15 cellular contexts compared by ENCODE assay signal in genomic region chr5:43428034-43428712, GRCh38. TPM values are rescaled to one million over a fixed set of nuclear protein-coding genes. Genes with fewer than 3 reads are reported as not detected.
DNase-seq lines count a peak whose midpoint lies in the region; ATAC-seq, FAIRE-seq and TF ChIP-seq lines count a peak whose summit lies in the region.
"Had no signal": no experiment of that assay in that cellular context is flagged by ENCODE, and none has a peak within 500 bp of the region (broad histone marks: within the 10 kb centered on the region; RNA-seq: fewer than 3 reads in every experiment).

No MANE protein-coding gene starts in this region.

- H3K9me3 ChIP-seq in mesenchymal stem cell (ENCODE audit: control insufficient read depth, low read length) (no peaks in the 10 kb centered on the region), BE2C (no peaks in the 10 kb centered on the region), mucosa of descending colon (no peaks in the 10 kb centered on the region)

- no peaks in the 10 kb centered on the region for H3K27me3 Mint-ChIP-seq in activated CD4-positive, alpha-beta T cell treated with anti-CD3 and anti-CD28 coated beads, Interleukin-2, amount 10 ng/mL, durations not matched to agents 24 days and 14 days
- H3K27me3 Mint-ChIP-seq: activated naive CD4-positive, alpha-beta T cell treated with anti-CD3 and anti-CD28 coated beads, Interleukin-2, amount 50 U/mL, for 24 hours had no signal

- no peak overlapping the region for H4K8ac ChIP-seq in mesenchymal stem cell (ENCODE audit: low read length)

- H3K14ac ChIP-seq in mesenchymal stem cell (ENCODE audit: low read length in 2 of 2): no peak overlapping the region

- H3K4ac ChIP-seq in mesenchymal stem cell (ENCODE audit: low read depth in 1 of 2, low read length in 2 of 2): peak overlapping the region in 1 of 2 experiments; percentile 81

- DNase-seq in Daoy (ENCODE audit: low read depth) (peak; percentile 17), RCC 7860 (ENCODE audit: low spot score) (peak; percentile 72), epithelial cell of esophagus (ENCODE audit: low read depth) (peak; percentile 95), mesenchymal stem cell (peak; percentile 45), NCI-H446 (lab: John Stamatoyannopoulos, UW) (no peak), BE2C (no peak), mucosa of descending colon (no peak)
- no peak for DNase-seq in activated CD4-positive, alpha-beta T cell treated with anti-CD3 and anti-CD28 coated beads, Interleukin-2, amount 10 ng/mL, durations not matched to agents 24 days and 14 days
- DNase-seq: activated CD4-positive, CD25-positive, alpha-beta regulatory T cell; activated CD8-positive, alpha-beta memory T cell treated with anti-CD3 and anti-CD28 coated beads, Interleukin-2, amount 50 U/mL, for 48 hours; NCI-H1105 treated with DMSO at 0.1 percent for 48 hours; NCI-H2227 treated with DMSO at 0.1 percent for 48 hours; posterior cingulate gyrus had no signal

- no peak overlapping the region for H3K4me2 ChIP-seq in mesenchymal stem cell (ENCODE audit: low read length, poor library complexity, severe bottlenecking)

- H3K4me1 ChIP-seq in mesenchymal stem cell (ENCODE audit: control insufficient read depth, insufficient read depth, low read depth, low read length): peaks cover 11% of the 10 kb centered on the region
- no peaks in the 10 kb centered on the region for H3K4me1 ChIP-seq in BE2C
- peaks cover 17% of the 10 kb centered on the region for H3K4me1 ChIP-seq in mucosa of descending colon (ENCODE audit: low read depth)

- H2BK5ac ChIP-seq in mesenchymal stem cell (ENCODE audit: low read depth, low read length, poor library complexity, severe bottlenecking): no peak overlapping the region

- H3K36me3 Mint-ChIP-seq in activated CD4-positive, alpha-beta T cell treated with anti-CD3 and anti-CD28 coated beads, Interleukin-2, amount 10 ng/mL, durations not matched to agents 24 days and 14 days (ENCODE audit: low read depth): no peaks in the 10 kb centered on the region
- H3K36me3 Mint-ChIP-seq: activated naive CD4-positive, alpha-beta T cell treated with anti-CD3 and anti-CD28 coated beads, Interleukin-2, amount 50 U/mL, for 24 hours had no signal

- no peak overlapping the region for H3K18ac ChIP-seq in mesenchymal stem cell (ENCODE audit: low read depth in 1 of 2, low read length in 2 of 2)

- H3K79me1 ChIP-seq in mesenchymal stem cell (replicated peaks; ENCODE audit: low read length, poor library complexity, severe bottlenecking): no peaks in the 10 kb centered on the region

- peak overlapping the region; percentile 57 for H2AK5ac ChIP-seq in mesenchymal stem cell (ENCODE audit: low read length, severe bottlenecking)

- no peaks in the 10 kb centered on the region for H3K4me1 Mint-ChIP-seq in activated CD4-positive, alpha-beta T cell treated with anti-CD3 and anti-CD28 coated beads, Interleukin-2, amount 10 ng/mL, durations not matched to agents 24 days and 14 days
- H3K4me1 Mint-ChIP-seq: activated naive CD4-positive, alpha-beta T cell treated with anti-CD3 and anti-CD28 coated beads, Interleukin-2, amount 50 U/mL, for 24 hours had no signal

- no peak for ATAC-seq in mucosa of descending colon

- H3K9me3 Mint-ChIP-seq in activated CD4-positive, alpha-beta T cell treated with anti-CD3 and anti-CD28 coated beads, Interleukin-2, amount 10 ng/mL, durations not matched to agents 24 days and 14 days: peaks cover 3% of the 10 kb centered on the region
- H3K9me3 Mint-ChIP-seq: activated naive CD4-positive, alpha-beta T cell treated with anti-CD3 and anti-CD28 coated beads, Interleukin-2, amount 50 U/mL, for 24 hours had no signal

- H3K27ac Mint-ChIP-seq in activated CD4-positive, alpha-beta T cell treated with anti-CD3 and anti-CD28 coated beads, Interleukin-2, amount 10 ng/mL, durations not matched to agents 24 days and 14 days: no peak overlapping the region
- H3K27ac Mint-ChIP-seq: activated naive CD4-positive, alpha-beta T cell treated with anti-CD3 and anti-CD28 coated beads, Interleukin-2, amount 50 U/mL, for 24 hours had no signal

- H4K91ac ChIP-seq in mesenchymal stem cell (ENCODE audit: low read length): no peak overlapping the region

- FAIRE-seq in RCC 7860 (lab: Jason Lieb, UNC): peak; percentile 82
- FAIRE-seq: colon had no signal

- no peaks in the 10 kb centered on the region for H3K27me3 ChIP-seq in mesenchymal stem cell (ENCODE audit: control insufficient read depth in 1 of 2, insufficient read depth in 1 of 2, low read length in 2 of 2)
- H3K27me3 ChIP-seq in BE2C: no peaks in the 10 kb centered on the region

- H3K27ac ChIP-seq in mesenchymal stem cell (ENCODE audit: low read length, poor library complexity, severe bottlenecking): no peak overlapping the region

- intact Hi-C loops in mucosa of descending colon (cut with DNase I, micrococcal nuclease): no loop called here
- intact Hi-C loops in activated CD4-positive, alpha-beta T cell treated with anti-CD3 and anti-CD28 coated beads, Interleukin-2, amount 10 ng/mL, durations not matched to agents 24 days and 14 days (cut with micrococcal nuclease): no loop called here

- WGBS in mesenchymal stem cell: 83% methylated on average over 3 of the region's 4 CpGs

- H2AFZ ChIP-seq in mesenchymal stem cell (ENCODE audit: low read depth, low read length): no peak overlapping the region

- H3K23ac ChIP-seq in mesenchymal stem cell (ENCODE audit: low read length in 2 of 2): peak overlapping the region in 1 of 2 experiments; percentile 2

- H3K36me3 ChIP-seq in mesenchymal stem cell (ENCODE audit: control insufficient read depth in 1 of 2, insufficient read depth in 2 of 2, low read depth in 1 of 2, low read length in 2 of 2): no peaks in the 10 kb centered on the region
- no peaks in the 10 kb centered on the region for H3K36me3 ChIP-seq in BE2C
- no peaks in the 10 kb centered on the region for H3K36me3 ChIP-seq in mucosa of descending colon (ENCODE audit: low read depth)

- no peak overlapping the region for H3K9ac ChIP-seq in mesenchymal stem cell (ENCODE audit: low read length)

- H2BK12ac ChIP-seq in mesenchymal stem cell (ENCODE audit: low read length in 2 of 2): peak overlapping the region in 1 of 2 experiments; percentile 39

- no peak overlapping the region for H2BK120ac ChIP-seq in mesenchymal stem cell (ENCODE audit: low read depth, low read length)

- no peak overlapping the region for H2BK15ac ChIP-seq in mesenchymal stem cell (ENCODE audit: low read depth, poor library complexity, severe bottlenecking)

- TF ChIP-seq CTCF in epithelial cell of esophagus (IDR thresholded peaks at IDR 0.05; ENCODE audit: insufficient read depth, low read depth, low read length, missing control alignments) (no peak), BE2C (IDR thresholded peaks at IDR 0.05; ENCODE audit: low read depth, low read length) (no peak), mucosa of descending colon (IDR thresholded peaks at IDR 0.05) (no peak)

- no peak overlapping the region for H3K4me3 ChIP-seq in epithelial cell of esophagus (ENCODE audit: low read length)
- H3K4me3 ChIP-seq in mesenchymal stem cell (ENCODE audit: insufficient read depth in 1 of 2, low read depth in 1 of 2, low read length in 2 of 2): no peak overlapping the region
- no peak overlapping the region for H3K4me3 ChIP-seq in BE2C (ENCODE audit: low read depth, low read length)
- no peak overlapping the region for H3K4me3 ChIP-seq in mucosa of descending colon

- no peak overlapping the region for H3K4me3 Mint-ChIP-seq in activated CD4-positive, alpha-beta T cell treated with anti-CD3 and anti-CD28 coated beads, Interleukin-2, amount 10 ng/mL, durations not matched to agents 24 days and 14 days
- H3K4me3 Mint-ChIP-seq: activated naive CD4-positive, alpha-beta T cell treated with anti-CD3 and anti-CD28 coated beads, Interleukin-2, amount 50 U/mL, for 24 hours had no signal

RNA-seq across cellular contexts. Expression of gene CCL28, which starts 16.0 kb away (rescaled TPM):
- not detected in 2 replicates for total RNA-seq in Daoy (2014; rRNA removed; shearing (Covaris generic))
- not detected for polyA plus RNA-seq in mesenchymal stem cell (2013, experiment 1 of 2)
- not detected for polyA plus RNA-seq in mesenchymal stem cell (2013, experiment 2 of 2)
- polyA plus RNA-seq in BE2C (2012; ENCODE audit: insufficient read depth, insufficient read length, low read depth): not detected
- 100 to 1,000 TPM in 1 of 3 donors, 10 to 100 TPM in 2; 44.1 to 108 (median 91.1) TPM for total RNA-seq in mucosa of descending colon
- total RNA-seq in activated CD4-positive, alpha-beta T cell treated with anti-CD3 and anti-CD28 coated beads, Interleukin-2, amount 10 ng/mL, durations not matched to agents 24 days and 14 days: 7.4 and 7.5 TPM in 2 replicates

RNA-seq across cellular contexts. Expression of gene TMEM267, which starts 55.5 kb away (rescaled TPM):
- total RNA-seq in Daoy (2014; rRNA removed; shearing (Covaris generic)): 11.9 and 22.3 TPM in 2 replicates
- polyA plus RNA-seq in mesenchymal stem cell (2013, experiment 1 of 2): 11.5 TPM
- 12.4 TPM for polyA plus RNA-seq in mesenchymal stem cell (2013, experiment 2 of 2)
- 11.8 TPM for polyA plus RNA-seq in BE2C (2012; ENCODE audit: insufficient read depth, insufficient read length, low read depth)
- total RNA-seq in mucosa of descending colon: 10 to 100 TPM in 2 of 3 donors, 1 to 10 TPM in 1; 8.2 to 10.7 (median 10.6) TPM
- total RNA-seq in activated CD4-positive, alpha-beta T cell treated with anti-CD3 and anti-CD28 coated beads, Interleukin-2, amount 10 ng/mL, durations not matched to agents 24 days and 14 days: 20.0 and 24.0 TPM in 2 replicates

Comparison
In these comparisons a context has a peak if more than half of its experiments do, and no peak if none do; other contexts are left out.
1. DNase-seq: peak in Daoy (single experiment), RCC 7860 (single experiment), epithelial cell of esophagus (single experiment) and mesenchymal stem cell (single experiment); none in NCI-H446 (0 of 2), BE2C (single experiment), mucosa of descending colon (0 of 3) and activated CD4-positive, alpha-beta T cell treated with anti-CD3 and anti-CD28 coated beads, Interleukin-2, amount 10 ng/mL, durations not matched to agents 24 days and 14 days (single experiment).